Comparison of ENCODE assay signal across 20 cellular contexts in the genomic region with DNA sequence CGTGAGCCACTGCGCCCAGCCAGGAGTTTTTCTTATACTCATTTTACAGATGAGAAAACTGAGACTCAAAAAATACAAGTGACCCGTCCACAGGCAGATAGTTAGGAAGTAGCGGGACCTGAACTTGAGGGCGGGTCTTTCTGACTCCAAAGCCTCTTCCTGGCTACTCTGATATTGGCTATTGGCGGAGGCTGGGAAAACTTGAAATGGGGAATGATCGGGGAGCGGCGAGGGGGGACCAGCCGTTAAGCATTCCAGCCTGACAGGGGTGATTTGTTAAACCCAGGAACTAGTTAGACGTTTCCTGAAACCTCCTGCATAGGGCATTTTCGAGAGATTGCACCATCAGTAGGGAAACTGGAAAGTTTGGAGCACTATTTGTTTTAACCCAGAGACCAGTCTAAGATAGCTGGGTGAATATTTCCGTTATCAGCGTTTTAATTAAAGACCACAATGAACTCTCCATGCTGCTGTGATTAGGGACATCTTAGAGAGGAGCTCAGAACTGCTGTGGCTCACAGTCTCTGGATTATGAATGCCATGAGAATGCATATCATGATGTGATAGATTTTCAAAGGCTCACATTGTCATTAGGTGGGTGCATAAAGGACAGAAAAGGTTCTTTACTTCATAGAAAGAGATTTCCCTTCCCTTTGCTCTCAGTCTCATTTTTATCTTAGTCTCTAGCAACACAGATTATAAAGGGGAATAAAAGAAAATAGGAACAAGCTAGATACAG. TPM values are rescaled to one million over a fixed set of nuclear protein-coding genes. Genes with fewer than 3 reads are reported as not detected.
DNase-seq lines count a peak whose midpoint lies in the region; ATAC-seq and TF ChIP-seq lines count a peak whose summit lies in the region.
"Had no signal": no experiment of that assay in that cellular context is flagged by ENCODE, and none has a peak within 500 bp of the region (broad histone marks: within the 10 kb centered on the region; RNA-seq: fewer than 3 reads in every experiment).

No MANE protein-coding gene starts in this region.

- H3K9me2 ChIP-seq in GM23338 (ENCODE audit: insufficient read depth) = peaks cover under 1% of the 10 kb centered on the region; the same call in 1 of the 2 replicates

- H3K9ac ChIP-seq in mesendoderm (ENCODE audit: low read length) (no peak overlapping the region), endodermal cell (ENCODE audit: extremely low read depth, low read length, poor library complexity, severe bottlenecking) (no peak overlapping the region)

- H3K9me3 ChIP-seq in adrenal gland (replicated peaks in 1 of 3) (no peaks in the 10 kb centered on the region), endodermal cell (ENCODE audit: control insufficient read depth, low read length) (no peaks in the 10 kb centered on the region)
- H3K9me3 ChIP-seq: A549, Caco-2 had no signal

- H3K4me1 ChIP-seq in GM23338 (ENCODE audit: insufficient read depth) (no peaks in the 10 kb centered on the region), adrenal gland (replicated peaks in 1 of 2) (peaks cover 18 to 44% of the 10 kb centered on the region in 2 donors), mesendoderm (ENCODE audit: control insufficient read depth, low read depth, low read length) (no peaks in the 10 kb centered on the region), endodermal cell (ENCODE audit: control insufficient read depth, insufficient read depth, low read length) (peaks cover 11% of the 10 kb centered on the region)
- H3K4me1 ChIP-seq: Caco-2 had no signal

- no peak overlapping the region for H3K27ac Mint-ChIP-seq in GM23338
- H3K27ac Mint-ChIP-seq in endodermal cell = no peak overlapping the region
- no peak overlapping the region for H3K27ac Mint-ChIP-seq in effector memory CD8-positive, alpha-beta T cell
- H3K27ac Mint-ChIP-seq: CD4-positive, alpha-beta T cell; H9; IgD-negative memory B cell had no signal

- peak overlapping the region; percentile 39 for H4K8ac ChIP-seq in mesendoderm (ENCODE audit: low read depth, low read length)

- H3K79me2 ChIP-seq in GM23338 (replicated peaks; ENCODE audit: insufficient read depth) (no peaks in the 10 kb centered on the region), mesendoderm (ENCODE audit: control insufficient read depth, insufficient read depth, low read length) (no peaks in the 10 kb centered on the region)

- no peaks in the 10 kb centered on the region for H3F3A ChIP-seq in GM23338 (replicated peaks; ENCODE audit: low read depth)

- H3K4me3 ChIP-seq in GM23338 (no peak overlapping the region), adrenal gland (peak overlapping the region in 2 of 4 donors; percentile 13 to 50), mesendoderm (ENCODE audit: low read length) (no peak overlapping the region), endodermal cell (ENCODE audit: low read length) (no peak overlapping the region)
- H3K4me3 ChIP-seq: A549 had no signal

- no peak overlapping the region for H2BK5ac ChIP-seq in mesendoderm (ENCODE audit: low read length)

- no peak overlapping the region for H3K23ac ChIP-seq in mesendoderm (ENCODE audit: low read length)

- H3K36me3 Mint-ChIP-seq in GM23338 (ENCODE audit: low read depth) (no peaks in the 10 kb centered on the region), endodermal cell (ENCODE audit: low read depth) (no peaks in the 10 kb centered on the region)
- no peaks in the 10 kb centered on the region for H3K36me3 Mint-ChIP-seq in effector memory CD8-positive, alpha-beta T cell (ENCODE audit: insufficient read depth)
- H3K36me3 Mint-ChIP-seq: IgD-negative memory B cell had no signal

- no peak overlapping the region for H3K4me2 ChIP-seq in GM23338
- H3K4me2 ChIP-seq in mesendoderm (ENCODE audit: low read length) = no peak overlapping the region

- H3K27me3 Mint-ChIP-seq in GM23338 (ENCODE audit: insufficient read depth, low read depth, poor library complexity) = no peaks in the 10 kb centered on the region
- H3K27me3 Mint-ChIP-seq in endodermal cell (ENCODE audit: insufficient read depth) = no peaks in the 10 kb centered on the region
- H3K27me3 Mint-ChIP-seq in effector memory CD8-positive, alpha-beta T cell = peaks cover 14 to 16% of the 10 kb centered on the region in 2 donors

- intact Hi-C loops in adrenal gland (cut with DNase I) = no loop called here

- H3K27me3 ChIP-seq in GM23338 (ENCODE audit: insufficient read depth) = no peaks in the 10 kb centered on the region
- no peaks in the 10 kb centered on the region for H3K27me3 ChIP-seq in adrenal gland
- no peaks in the 10 kb centered on the region for H3K27me3 ChIP-seq in mesendoderm (ENCODE audit: insufficient read depth, low read length, poor library complexity)
- H3K27me3 ChIP-seq in endodermal cell (ENCODE audit: control insufficient read depth, insufficient read depth, low read length, poor library complexity, severe bottlenecking) = no peaks in the 10 kb centered on the region

- H3K9me3 Mint-ChIP-seq in GM23338 (no peaks in the 10 kb centered on the region), endodermal cell (peaks cover 1% of the 10 kb centered on the region)
- peaks cover 0 to under 1% of the 10 kb centered on the region in 2 donors for H3K9me3 Mint-ChIP-seq in effector memory CD8-positive, alpha-beta T cell
- H3K9me3 Mint-ChIP-seq: CD4-positive, alpha-beta T cell; H9 had no signal

- H3K4ac ChIP-seq in mesendoderm (ENCODE audit: low read depth, low read length) = no peak overlapping the region

- H2AK5ac ChIP-seq in mesendoderm (ENCODE audit: low read length) = no peak overlapping the region

- no peak for ATAC-seq in GM23338
- ATAC-seq in left lobe of liver = peak; percentile 57
- no peak for ATAC-seq in effector memory CD8-positive, alpha-beta T cell (replicated peaks)
- ATAC-seq: A549 had no signal

- H3K18ac ChIP-seq in mesendoderm (ENCODE audit: low read length) = peak overlapping the region; percentile 68

- TF ChIP-seq POLR2A in adrenal gland (IDR thresholded peaks at IDR 0.05) = no peak

- H3K36me3 ChIP-seq in GM23338 (ENCODE audit: insufficient read depth) = no peaks in the 10 kb centered on the region
- no peaks in the 10 kb centered on the region for H3K36me3 ChIP-seq in adrenal gland (replicated peaks in 1 of 2)
- no peaks in the 10 kb centered on the region for H3K36me3 ChIP-seq in mesendoderm (ENCODE audit: control insufficient read depth, insufficient read depth, low read length)
- H3K36me3 ChIP-seq in endodermal cell (ENCODE audit: control insufficient read depth, insufficient read depth, low read length) = no peaks in the 10 kb centered on the region

- H4K5ac ChIP-seq in mesendoderm (ENCODE audit: low read length) = no peak overlapping the region

- DNase-seq in GM23338 (ENCODE audit: low spot score) (no peak), adrenal gland (peak in 4 of 7 donors; percentile 18 to 37 (median 28)), left lobe of liver (ENCODE audit: low spot score) (peak; percentile 49), mesendoderm (peak; percentile 70), endodermal cell (no peak), NCI-H2227 (lab: John Stamatoyannopoulos, UW; ENCODE audit: unreplicated experiment) (no peak), HK-2 (ENCODE audit: unreplicated experiment) (no peak)
- DNase-seq in effector memory CD8-positive, alpha-beta T cell = no peak
- DNase-seq: AML-193; CD4-positive, alpha-beta T cell; H9 had no signal

- H3K4me3 Mint-ChIP-seq in GM23338 (no peak overlapping the region), endodermal cell (no peak overlapping the region)
- no peak overlapping the region for H3K4me3 Mint-ChIP-seq in effector memory CD8-positive, alpha-beta T cell
- H3K4me3 Mint-ChIP-seq: CD4-positive, alpha-beta T cell; H9; IgD-negative memory B cell had no signal

- H4K20me1 ChIP-seq in GM23338 (replicated peaks; ENCODE audit: insufficient read depth) = no peaks in the 10 kb centered on the region

- H3K27ac ChIP-seq in GM23338 (ENCODE audit: low read depth) = no peak overlapping the region
- H3K27ac ChIP-seq in adrenal gland = peak overlapping the region; percentile 11 to 70 (median 67)
- no peak overlapping the region for H3K27ac ChIP-seq in mesendoderm (ENCODE audit: low read depth, low read length)
- no peak overlapping the region for H3K27ac ChIP-seq in endodermal cell (ENCODE audit: low read depth, low read length)
- H3K27ac ChIP-seq: 22Rv1, C4-2B, HL-60 had no signal

- no peaks in the 10 kb centered on the region for H3K79me1 ChIP-seq in mesendoderm (ENCODE audit: low read length)

- H2BK15ac ChIP-seq in mesendoderm (replicated peaks; ENCODE audit: low read depth) = no peak overlapping the region

- peak overlapping the region; percentile 66 for H2AFZ ChIP-seq in GM23338

- H2BK120ac ChIP-seq in mesendoderm (ENCODE audit: low read depth, low read length) = no peak overlapping the region

- WGBS in adrenal gland, 4 donors = 54 to 59% (median 58%) methylated on average over 14 of the region's 14 CpGs
- WGBS in mesendoderm (ENCODE audit: extremely low coverage, insufficient coverage, low lambda C conversion rate) = no CpG with 5 or more reads among the region's 14 CpGs
- 88% methylated on average over 12 to 14 of the region's 14 CpGs for WGBS in endodermal cell (ENCODE audit: insufficient coverage in 1 of 2, insufficient read length in 1 of 2), 2 experiments

- TF ChIP-seq CTCF in GM23338 (conservative IDR thresholded peaks at IDR 0.05; ENCODE audit: low read depth in 2 of 2) (no peak), adrenal gland (IDR thresholded peaks at IDR 0.05) (no peak), endodermal cell (conservative IDR thresholded peaks at IDR 0.05) (no peak)

- H3K4me1 Mint-ChIP-seq in GM23338 (no peaks in the 10 kb centered on the region), endodermal cell (peaks cover 32% of the 10 kb centered on the region)
- H3K4me1 Mint-ChIP-seq in effector memory CD8-positive, alpha-beta T cell (ENCODE audit: low read depth in 2 of 2) = no peaks in the 10 kb centered on the region
- H3K4me1 Mint-ChIP-seq: H9, IgD-negative memory B cell had no signal

- no peak overlapping the region for H3K56ac ChIP-seq in mesendoderm (ENCODE audit: low read length)

TF ChIP-seq in GM23338, 12 proteins besides CTCF, POLR2A, EP300 and RAD21 (continues in another document):
- TF ChIP-seq CREB1 (CRISPR knock-in tag; IDR thresholded peaks at IDR 0.05; ENCODE audit: low read depth) = no peak

RNA-seq across cellular contexts. Expression of a gene that starts 2.5 kb away (rescaled TPM):
- not detected in 2 replicates for total RNA-seq in GM23338 (2014; rRNA removed; shearing (Covaris generic))
- polyA plus RNA-seq in GM23338 (2016; fragmentation: Nextera tagmentation; extraction: Ambion mirVana) (not detected in 2 replicates), adrenal gland (10 to 100 TPM; 17.2 to 59.9 (median 25.8) TPM)
- total RNA-seq in adrenal gland (10 to 100 TPM; 29.0 to 66.9 (median 41.0) TPM), left lobe of liver (61.6 TPM), endodermal cell (not detected)
- not detected for polyA plus RNA-seq in mesendoderm (2013, experiment 1 of 2)
- polyA plus RNA-seq in mesendoderm (2013, experiment 2 of 2) = not detected
- polyA plus RNA-seq in endodermal cell (2013, experiment 1 of 2) = not detected
- polyA plus RNA-seq in endodermal cell (2013, experiment 2 of 2) = not detected
- total RNA-seq: Caco-2; CD4-positive, alpha-beta T cell; H1; H9; HT1080 had no signal
- polyA plus RNA-seq: BJ, H1, IgD-negative memory B cell had no signal

Comparison
In these comparisons a context has a peak if more than half of its experiments do, and no peak if none do; other contexts are left out.
1. DNase-seq: peak in adrenal gland (4 of 7), left lobe of liver (single experiment) and mesendoderm (single experiment); none in GM23338 (single experiment), endodermal cell (single experiment), NCI-H2227 (single experiment), HK-2 (single experiment) and effector memory CD8-positive, alpha-beta T cell (0 of 3).
2. H3K27ac ChIP-seq: peak in adrenal gland (5 of 5); none in GM23338 (single experiment), mesendoderm (single experiment) and endodermal cell (single experiment).
3. RNA of a gene that starts 2.5 kb away (total RNA-seq): 61.6 TPM in left lobe of liver (single experiment) and 29.0 to 66.9 TPM in adrenal gland; not detected in endodermal cell and not detected in GM23338; every median in the first group is over 10 times any median in the second.